21 cellular contexts compared by ENCODE assay signal in genomic region chr2:220856486-220856885, GRCh38.
"Had no signal": no experiment of that assay in that cellular context is flagged by ENCODE, and none has a peak within 500 bp of the region (broad histone marks: within the 10 kb centered on the region; RNA-seq: fewer than 3 reads in every experiment).

No MANE protein-coding gene starts in this region.

- H3K9ac ChIP-seq: SK-N-SH had no signal

- H3K9me3 ChIP-seq: SK-N-SH had no signal

- DNase-seq: IMR-90, Karpas-422, KG1, MM.1S, NCI-H1092 treated with DMSO at 0.1 percent for 48 hours, NCI-H1436, NCI-H187, NCI-H2029, NCI-H2081 treated with DMSO at 0.1 percent for 48 hours, NCI-H2171, NCI-H446, NCI-H510A, NCI-H524 treated with DMSO at 0.1 percent for 48 hours, NCI-H69, NCI-H774, RPMI8226, SHP77, SK-N-SH, SW 1271 had no signal

- FAIRE-seq: HepG2, RCC 7860 had no signal

- ATAC-seq: HepG2 had no signal

- H3K4me2 ChIP-seq: SK-N-SH had no signal
